8 cellular contexts compared by ENCODE assay signal in the genomic region with DNA sequence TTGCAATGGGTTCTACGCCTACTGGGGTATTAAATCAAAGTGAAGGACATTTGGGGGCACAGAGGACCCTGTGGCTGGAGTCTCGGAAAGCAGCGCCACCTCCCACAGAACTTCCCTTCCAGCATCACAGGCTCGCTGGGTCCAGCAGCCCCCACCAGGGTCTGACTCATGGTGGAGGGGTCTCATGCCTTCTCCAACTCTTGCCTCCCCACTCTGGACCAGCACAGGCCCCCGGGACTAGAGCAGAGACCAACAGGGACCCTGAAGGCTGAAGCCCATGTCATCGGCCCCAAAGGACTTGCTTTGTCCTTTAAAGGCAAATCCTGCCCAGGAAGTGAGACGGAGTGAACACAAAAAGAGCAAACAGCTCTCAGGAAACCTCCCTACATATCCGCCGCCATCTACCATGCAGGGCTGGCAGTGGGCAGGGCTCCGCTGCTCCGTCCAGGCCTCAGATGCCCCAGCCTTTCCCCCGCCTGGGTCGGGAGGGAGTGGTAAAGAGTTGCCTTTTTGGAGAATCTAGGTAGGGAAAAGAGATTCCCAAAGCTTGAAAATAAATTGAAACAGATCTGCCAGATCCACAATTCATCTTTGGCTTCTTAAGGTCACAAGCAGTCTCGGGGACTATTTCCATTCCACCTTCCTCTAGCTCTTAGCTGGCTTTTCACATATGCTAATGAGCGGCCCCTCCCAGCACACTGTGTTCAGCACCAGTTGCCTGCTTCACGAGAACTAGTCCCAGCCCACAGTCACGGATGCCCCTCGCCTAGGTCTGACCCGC. TPM values are rescaled to one million over a fixed set of nuclear protein-coding genes. Genes with fewer than 3 reads are reported as not detected.
DNase-seq lines count a peak whose midpoint lies in the region; ATAC-seq, FAIRE-seq and TF ChIP-seq lines count a peak whose summit lies in the region.

No MANE protein-coding gene starts in this region.

- H3K4me3 ChIP-seq in HUES48 (ENCODE audit: low read depth, low read length) (peak overlapping the region; percentile 65), epithelial cell of proximal tubule (ENCODE audit: low read depth, low read length) (peak overlapping the region; percentile 98), osteoblast (ENCODE audit: insufficient read depth, low read length) (no peak overlapping the region)

- no peaks in the 10 kb centered on the region for H3K79me2 ChIP-seq in osteoblast (ENCODE audit: insufficient read depth, low read length)

- H3K27ac ChIP-seq in HUES48 (ENCODE audit: low read depth, low read length) (peak overlapping the region; percentile 81), osteoblast (ENCODE audit: low read depth, low read length) (no peak overlapping the region)

- H3K36me3 ChIP-seq in HUES48 (ENCODE audit: control insufficient read depth, insufficient read depth, low read length), result no peaks in the 10 kb centered on the region
- H3K36me3 ChIP-seq in osteoblast (ENCODE audit: insufficient read depth, low read length), result no peaks in the 10 kb centered on the region

- H3K9me3 ChIP-seq in HUES48 (ENCODE audit: control insufficient read depth, insufficient read depth, low read length) (no peaks in the 10 kb centered on the region), osteoblast (ENCODE audit: low read depth, low read length) (no peaks in the 10 kb centered on the region)

- TF ChIP-seq CTCF in epithelial cell of proximal tubule (conservative IDR thresholded peaks at IDR 0.05; ENCODE audit: low read depth, low read length), result no peak
- no peak for TF ChIP-seq CTCF in osteoblast (IDR thresholded peaks at IDR 0.05; ENCODE audit: extremely low read depth, low read depth, low read length)

- ATAC-seq in HG03095 (IDR thresholded peaks at IDR 0.05; ENCODE audit: unreplicated experiment) (no peak), GM19351 (IDR thresholded peaks at IDR 0.05; ENCODE audit: unreplicated experiment) (no peak)

- peaks cover 45% of the 10 kb centered on the region for H3K27me3 ChIP-seq in HUES48 (ENCODE audit: control insufficient read depth, insufficient read depth, low read length)
- peaks cover 35% of the 10 kb centered on the region for H3K27me3 ChIP-seq in osteoblast (ENCODE audit: insufficient read depth, low read length)

- FAIRE-seq in GM12891 (lab: Jason Lieb, UNC), result no peak

- no peak overlapping the region for H2AFZ ChIP-seq in osteoblast (ENCODE audit: low read length)

- peak overlapping the region; percentile 34; the same call in 1 of the 2 replicates for H3K9ac ChIP-seq in HUES48 (ENCODE audit: low read depth, low read length)

- H3K4me1 ChIP-seq in HUES48 (ENCODE audit: control insufficient read depth, insufficient read depth, low read length) (peaks cover 36% of the 10 kb centered on the region), osteoblast (ENCODE audit: insufficient read depth, low read length) (no peaks in the 10 kb centered on the region)

- DNase-seq in GM12891 (ENCODE audit: insufficient read length, low spot score), result no peak
- no peak for DNase-seq in epithelial cell of proximal tubule (ENCODE audit: low read depth)
- DNase-seq in osteoblast (ENCODE audit: insufficient read length, low spot score, missing footprints), result peak; percentile 85
- DNase-seq in NCI-H187 (lab: John Stamatoyannopoulos, UW), result no peak
- DNase-seq in NCI-H446 treated with DMSO at 0.1 percent for 48 hours (lab: John Stamatoyannopoulos, UW), result no peak

- no peak for TF ChIP-seq POLR2A in GM12891 (IDR thresholded peaks at IDR 0.05; ENCODE audit: low read depth, low read length)

- no peaks in the 10 kb centered on the region for H4K20me1 ChIP-seq in osteoblast (ENCODE audit: insufficient read depth, low read length)

- peak overlapping the region; percentile 53 for H3K4me2 ChIP-seq in osteoblast (ENCODE audit: insufficient read depth, low read length)

TF ChIP-seq in GM12891, 5 proteins besides CTCF, POLR2A, EP300 and RAD21:
- TF ChIP-seq TAF1 (IDR thresholded peaks at IDR 0.05; ENCODE audit: low read depth, low read length) (no peak), POU2F2 (IDR thresholded peaks at IDR 0.05; ENCODE audit: low read depth, low read length) (peak; percentile 68; the same call in 1 of the 2 replicates), POLR2AphosphoS5 (IDR thresholded peaks at IDR 0.05; ENCODE audit: low read depth, low read length) (no peak), PAX5 (IDR thresholded peaks at IDR 0.05; ENCODE audit: insufficient read depth, low read length, severe bottlenecking) (no peak), SPI1 (IDR thresholded peaks at IDR 0.05; ENCODE audit: low read depth, low read length) (no peak)
TF ChIP-seq in GM12891: peak in this region for 1.

RNA-seq across cellular contexts. Expression of a gene that starts 2.1 kb away (rescaled TPM):
- polyA plus RNA-seq in GM12891 (2012; ENCODE audit: low read depth, missing spikeins), result 7.5 TPM
- total RNA-seq in epithelial cell of proximal tubule (48.3 and 61.7 TPM in 2 replicates), osteoblast (2.9 and 6.8 TPM in 2 replicates)

RNA-seq across cellular contexts. Expression of a gene that starts 36.6 kb away (rescaled TPM):
- polyA plus RNA-seq in GM12891 (2012; ENCODE audit: low read depth, missing spikeins), result 40.2 TPM
- total RNA-seq in epithelial cell of proximal tubule (not detected in 2 replicates), osteoblast (not detected in 2 replicates)
